20 cellular contexts compared by ENCODE assay signal in genomic region chr11:3149852-3150188, GRCh38. TPM values are rescaled to one million over a fixed set of nuclear protein-coding genes. Genes with fewer than 3 reads are reported as not detected.
DNase-seq lines count a peak whose midpoint lies in the region; ATAC-seq, FAIRE-seq and TF ChIP-seq lines count a peak whose summit lies in the region.
"Had no signal": no experiment of that assay in that cellular context is flagged by ENCODE, and none has a peak within 500 bp of the region (broad histone marks: within the 10 kb centered on the region; RNA-seq: fewer than 3 reads in every experiment).

No MANE protein-coding gene starts in this region.

- no peaks in the 10 kb centered on the region for H3K9me3 Mint-ChIP-seq in immature natural killer cell
- H3K9me3 Mint-ChIP-seq in naive thymus-derived CD4-positive, alpha-beta T cell: no peaks in the 10 kb centered on the region

- peak overlapping the region; percentile 36 to 65 (median 57) for H3K4me3 Mint-ChIP-seq in immature natural killer cell
- H3K4me3 Mint-ChIP-seq in naive thymus-derived CD4-positive, alpha-beta T cell: no peak overlapping the region

- H3K9ac ChIP-seq in BLaER1 treated with 17β-estradiol and CSF1 and Interleukin-3, amounts not matched to agents 10 nM and 100 nM: peak overlapping the region in 2 of 11 experiments; percentile 31 to 35; a peak in 1 of 22 replicates

- POLR2A ChIA-PET in HEK293 (lab: Yijun Ruan, JAX): no interaction called here
- POLR2A ChIA-PET in naive thymus-derived CD4-positive, alpha-beta T cell (lab: Charles Lee): no interaction called here

- H3K27ac Mint-ChIP-seq in immature natural killer cell: peak overlapping the region in 5 of 6 donors; percentile 74 to 87 (median 80)
- no peak overlapping the region for H3K27ac Mint-ChIP-seq in naive thymus-derived CD4-positive, alpha-beta T cell

- no peak overlapping the region for H3K27ac ChIP-seq in BLaER1 treated with 17β-estradiol and CSF1 and Interleukin-3, amounts not matched to agents 10 nM and 100 nM
- H3K27ac ChIP-seq in HEK293 (ENCODE audit: extremely low read depth, low read depth, low read length): no peak overlapping the region
- H3K27ac ChIP-seq in small intestine (ENCODE audit: low read depth in 1 of 2, low read length in 1 of 2): no peak overlapping the region
- no peak overlapping the region for H3K27ac ChIP-seq in naive thymus-derived CD4-positive, alpha-beta T cell (ENCODE audit: low read depth, low read length)
- H3K27ac ChIP-seq: C4-2B, HL-60 had no signal

- no peak overlapping the region for H3K4me3 ChIP-seq in BLaER1 treated with 17β-estradiol and CSF1 and Interleukin-3, amounts not matched to agents 10 nM and 100 nM
- H3K4me3 ChIP-seq in HEK293 (ENCODE audit: low read depth, low read length): no peak overlapping the region
- H3K4me3 ChIP-seq in small intestine (ENCODE audit: low read depth in 1 of 2, low read length in 2 of 2): no peak overlapping the region
- no peak overlapping the region for H3K4me3 ChIP-seq in naive thymus-derived CD4-positive, alpha-beta T cell (ENCODE audit: low read length)
- H3K4me3 ChIP-seq: MG63 had no signal

- WGBS in small intestine, 3 donors: 17 to 60% (median 41%) methylated on average over 4 of the region's 4 CpGs

- H3K9me3 ChIP-seq in BLaER1 treated with 17β-estradiol and CSF1 and Interleukin-3, amounts not matched to agents 10 nM and 100 nM (replicated peaks in 1 of 11): no peaks in the 10 kb centered on the region
- H3K9me3 ChIP-seq in HEK293 (ENCODE audit: control insufficient read depth, insufficient read depth, low read depth, low read length): no peaks in the 10 kb centered on the region
- H3K9me3 ChIP-seq in small intestine (ENCODE audit: control insufficient read depth, low read depth): no peaks in the 10 kb centered on the region
- H3K9me3 ChIP-seq in naive thymus-derived CD4-positive, alpha-beta T cell (ENCODE audit: control insufficient read depth in 2 of 3, low read length in 3 of 3): no peaks in the 10 kb centered on the region
- H3K9me3 ChIP-seq: MG63 had no signal

- peaks cover 0 to 20% (median 0%) of the 10 kb centered on the region in 11 experiments; a peak in 5 of 22 replicates for H3K36me3 ChIP-seq in BLaER1 treated with 17β-estradiol and CSF1 and Interleukin-3, amounts not matched to agents 10 nM and 100 nM
- H3K36me3 ChIP-seq in HEK293 (ENCODE audit: control insufficient read depth in 2 of 2, insufficient read depth in 1 of 2, low read length in 2 of 2) (no peaks in the 10 kb centered on the region), small intestine (ENCODE audit: control insufficient read depth in 2 of 2, insufficient read depth in 2 of 2, low read length in 2 of 2) (no peaks in the 10 kb centered on the region)
- no peaks in the 10 kb centered on the region for H3K36me3 ChIP-seq in naive thymus-derived CD4-positive, alpha-beta T cell (ENCODE audit: control insufficient read depth in 2 of 3, insufficient read depth in 3 of 3, low read length in 3 of 3)
- H3K36me3 ChIP-seq: MG63 had no signal

- H3K4me2 ChIP-seq in BLaER1 treated with 17β-estradiol and CSF1 and Interleukin-3, amounts not matched to agents 10 nM and 100 nM: peak overlapping the region; percentile 23 to 97 (median 84); a peak in 19 of 22 replicates

- H4K20me1 ChIP-seq in BLaER1 treated with 17β-estradiol and CSF1 and Interleukin-3, amounts not matched to agents 10 nM and 100 nM: peaks cover 88 to 100% (median 99%) of the 10 kb centered on the region in 11 experiments

- H3K36me3 Mint-ChIP-seq in immature natural killer cell: peaks cover 0 to 21% (median 0%) of the 10 kb centered on the region in 3 donors
- no peaks in the 10 kb centered on the region for H3K36me3 Mint-ChIP-seq in naive thymus-derived CD4-positive, alpha-beta T cell

- peaks cover 57 to 99% (median 96%) of the 10 kb centered on the region in 10 experiments for H3K4me1 ChIP-seq in BLaER1 treated with 17β-estradiol and CSF1 and Interleukin-3, amounts not matched to agents 10 nM and 100 nM
- H3K4me1 ChIP-seq in HEK293 (ENCODE audit: control insufficient read depth, insufficient read depth, low read length): no peaks in the 10 kb centered on the region
- H3K4me1 ChIP-seq in small intestine (ENCODE audit: control insufficient read depth in 2 of 2, insufficient read depth in 1 of 2, low read depth in 1 of 2, low read length in 1 of 2): peaks cover 0 to 6% of the 10 kb centered on the region in 2 donors
- no peaks in the 10 kb centered on the region for H3K4me1 ChIP-seq in naive thymus-derived CD4-positive, alpha-beta T cell (ENCODE audit: control insufficient read depth in 2 of 2, insufficient read depth in 2 of 2, low read length in 2 of 2)

- no peak for FAIRE-seq in small intestine (lab: Jason Lieb, UNC)
- FAIRE-seq: D721Med, GM12892, GM18507 had no signal

- no peak for TF ChIP-seq CTCF in HEK293 (tag by site-specific recombination; IDR thresholded peaks at IDR 0.05)

- peaks cover 3 to 10% (median 10%) of the 10 kb centered on the region in 3 donors for H3K27me3 Mint-ChIP-seq in immature natural killer cell (ENCODE audit: low read depth in 3 of 3)
- H3K27me3 Mint-ChIP-seq in naive thymus-derived CD4-positive, alpha-beta T cell: no peaks in the 10 kb centered on the region

- peaks cover 0 to 19% (median 0%) of the 10 kb centered on the region in 11 experiments; a peak in 5 of 22 replicates for H3K27me3 ChIP-seq in BLaER1 treated with 17β-estradiol and CSF1 and Interleukin-3, amounts not matched to agents 10 nM and 100 nM
- H3K27me3 ChIP-seq in small intestine (ENCODE audit: control insufficient read depth in 2 of 2, insufficient read depth in 2 of 2, low read length in 2 of 2): no peaks in the 10 kb centered on the region
- no peaks in the 10 kb centered on the region for H3K27me3 ChIP-seq in naive thymus-derived CD4-positive, alpha-beta T cell (ENCODE audit: control insufficient read depth in 2 of 2, insufficient read depth in 2 of 2, low read length in 2 of 2)
- H3K27me3 ChIP-seq: MG63 had no signal

- no peak for ATAC-seq in naive thymus-derived CD4-positive, alpha-beta T cell

- CTCF ChIA-PET in HEK293 (lab: Yijun Ruan, JAX): interaction anchor here (0.5 kb wide), 1 partner anchor 998 kb away, joined by 3 read pairs; no protein-coding TSS in a partner anchor
- CTCF ChIA-PET in naive thymus-derived CD4-positive, alpha-beta T cell (lab: Charles Lee): interaction anchor here (0.8 kb wide), 1 partner anchor 59 kb away, joined by 3 read pairs; no protein-coding TSS in a partner anchor

- intact Hi-C loops in naive thymus-derived CD4-positive, alpha-beta T cell (cut with micrococcal nuclease): no loop called here

- peaks cover 85 to 91% of the 10 kb centered on the region in 2 donors for H3K4me1 Mint-ChIP-seq in immature natural killer cell
- peaks cover 0 to 38% (median 0%) of the 10 kb centered on the region in 7 donors for H3K4me1 Mint-ChIP-seq in naive thymus-derived CD4-positive, alpha-beta T cell

- no peak for DNase-seq in immature natural killer cell
- DNase-seq in small intestine: peak; percentile 18
- DNase-seq in occipital lobe (lab: John Stamatoyannopoulos, UW): no peak
- no peak for DNase-seq in SKM-1 (lab: John Stamatoyannopoulos, UW; ENCODE audit: unreplicated experiment)
- no peak for DNase-seq in naive thymus-derived CD4-positive, alpha-beta T cell
- DNase-seq: GOT3, Kasumi-1, MG63, NCI-H1092, NCI-H2081, NCI-H510A treated with DMSO at 0.1 percent for 48 hours, NCI-H774, SIG-M5 had no signal

TF ChIP-seq in HEK293, 187 proteins besides CTCF, POLR2A, EP300 and RAD21:
- TF ChIP-seq ZSCAN4 (tag by site-specific recombination; IDR thresholded peaks at IDR 0.05): peak; percentile 80
- no peak for TF ChIP-seq AEBP2 (tag by site-specific recombination; IDR thresholded peaks at IDR 0.05; ENCODE audit: borderline replicate concordance)

RNA-seq across cellular contexts. Expression of gene OSBPL5, which starts 15.3 kb away (rescaled TPM):
- polyA plus RNA-seq in immature natural killer cell: 10 to 100 TPM; 32.8 to 98.9 (median 33.3) TPM
- polyA plus RNA-seq in small intestine: 10 to 100 TPM in 1 of 3 donors, 1 to 10 TPM in 2; 1.6 to 12.9 (median 3.0) TPM
- 31.2 TPM for total RNA-seq in occipital lobe
- 10 to 100 TPM in 2 of 5 experiments, 1 to 10 TPM in 3; 3.7 to 76.7 (median 6.5) TPM for total RNA-seq in naive thymus-derived CD4-positive, alpha-beta T cell
- polyA plus RNA-seq in naive thymus-derived CD4-positive, alpha-beta T cell: 1 to 10 TPM in 1 of 2 donors, under 1 TPM in 1; 0.51 to 2.7 TPM

Comparison
In these comparisons a context has a peak if more than half of its experiments do, and no peak if none do; other contexts are left out.
1. H3K27ac Mint-ChIP-seq: peak in immature natural killer cell (5 of 6); none in naive thymus-derived CD4-positive, alpha-beta T cell (0 of 9).
2. H3K4me3 Mint-ChIP-seq: peak in immature natural killer cell (5 of 5); none in naive thymus-derived CD4-positive, alpha-beta T cell (0 of 10).